ENCODE assay signal across 8 cellular contexts in genomic region chr3:160449660-160450598, GRCh38. TPM values are rescaled to one million over a fixed set of nuclear protein-coding genes. Genes with fewer than 3 reads are reported as not detected.
DNase-seq lines count a peak whose midpoint lies in the region; ATAC-seq and TF ChIP-seq lines count a peak whose summit lies in the region.

A gene with protein sequence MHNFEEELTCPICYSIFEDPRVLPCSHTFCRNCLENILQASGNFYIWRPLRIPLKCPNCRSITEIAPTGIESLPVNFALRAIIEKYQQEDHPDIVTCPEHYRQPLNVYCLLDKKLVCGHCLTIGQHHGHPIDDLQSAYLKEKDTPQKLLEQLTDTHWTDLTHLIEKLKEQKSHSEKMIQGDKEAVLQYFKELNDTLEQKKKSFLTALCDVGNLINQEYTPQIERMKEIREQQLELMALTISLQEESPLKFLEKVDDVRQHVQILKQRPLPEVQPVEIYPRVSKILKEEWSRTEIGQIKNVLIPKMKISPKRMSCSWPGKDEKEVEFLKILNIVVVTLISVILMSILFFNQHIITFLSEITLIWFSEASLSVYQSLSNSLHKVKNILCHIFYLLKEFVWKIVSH (minus strand): TSS chr3:160449786. CDS start chr3:160439183, 10,603 bp downstream.

- H3K9me3 ChIP-seq in A673 (ENCODE audit: low read depth, low read length, poor library complexity, severe bottlenecking) (no peaks in the 10 kb centered on the region), OCI-LY7 (ENCODE audit: low read length) (0 out of 2 replicates have a peak, but pooled peaks cover 5% of the 10 kb centered on the region)

- H3K27me3 ChIP-seq in A673 (replicated peaks; ENCODE audit: insufficient read depth, low read depth, low read length, poor library complexity) = no peaks in the 10 kb centered on the region

- H3K9me2 ChIP-seq in OCI-LY7 (ENCODE audit: insufficient read depth, low read length) = no peaks in the 10 kb centered on the region

- DNase-seq in A673 (ENCODE audit: low spot score) (peak; percentile 93), OCI-LY7 (ENCODE audit: low spot score) (peak; percentile 98), activated T-helper 1 cell treated with Interleukin-2 at 50 U/mL for 16 hours (ENCODE audit: low read depth) (peak; percentile 93), fibroblast of gingiva (ENCODE audit: low read depth) (peak; percentile 96), naive B cell (peak; percentile 95)
- DNase-seq in stimulated activated CD8-positive, alpha-beta memory T cell treated with anti-CD3 and anti-CD28 coated beads, Interleukin-7, amount 100 ng/mL, for 48 hours (ENCODE audit: extremely low read depth in 1 of 2, low read depth in 1 of 2) = peak; percentile 96 to 97

- H3K27ac ChIP-seq in A673 (ENCODE audit: low read depth, low read length, poor library complexity, severe bottlenecking) (peak within 1 kb of the TSS; percentile 53), OCI-LY7 (ENCODE audit: low read depth, low read length, poor library complexity, severe bottlenecking) (peak within 1 kb of the TSS; percentile 88)

- no peaks in the 10 kb centered on the region for H3K36me3 ChIP-seq in A673 (ENCODE audit: insufficient read depth, low read length, poor library complexity, severe bottlenecking)
- H3K36me3 ChIP-seq in OCI-LY7 (ENCODE audit: insufficient read depth, low read length) = peaks cover 32% of the 10 kb centered on the region

- H2AFZ ChIP-seq in OCI-LY7 (ENCODE audit: low read length) = peak within 1 kb of the TSS; percentile 83

- H3K27ac Mint-ChIP-seq in naive B cell = peak within 1 kb of the TSS; percentile 70 to 99 (median 96)

- H3K79me2 ChIP-seq in OCI-LY7 (ENCODE audit: insufficient read depth, low read depth, low read length) = peaks cover 43% of the 10 kb centered on the region

- H3K4me3 Mint-ChIP-seq in naive B cell = peak within 1 kb of the TSS; percentile 92 to 100 (median 98)

- POLR2A ChIA-PET in A673 (lab: Charles Lee; ENCODE audit: low non-redundant PET) (no interaction called here), OCI-LY7 (lab: Charles Lee) (interaction anchor here (0.5 to 2.4 kb wide), 19 partner anchors 8 to 685 kb away, joined by 3 to 14 read pairs (median 5); no protein-coding TSS in a partner anchor)

- TF ChIP-seq CTCF in A673 (conservative IDR thresholded peaks at IDR 0.05; ENCODE audit: low read depth, low read length) = 0 out of 2 replicates have a peak, but pooled peaks have one; percentile 9
- TF ChIP-seq CTCF in OCI-LY7 (conservative IDR thresholded peaks at IDR 0.05; ENCODE audit: low read length) = no peak

- BruUV-seq in A673 (replicated peaks; lab: Mats Ljungman, UMichigan) (no TSS peak), OCI-LY7 (replicated peaks; lab: Mats Ljungman, UMichigan) (no TSS peak)

- peaks cover 0 to 7% of the 10 kb centered on the region in 2 donors for H3K36me3 Mint-ChIP-seq in naive B cell

- H3K4me2 ChIP-seq in OCI-LY7 (ENCODE audit: low read length) = peak within 1 kb of the TSS; percentile 71

- CTCF ChIA-PET in A673 (lab: Charles Lee) = interaction anchor here (0.5 to 0.7 kb wide), 2 partner anchors 334 to 565 kb away, joined by 3 to 8 read pairs; no protein-coding TSS in a partner anchor
- CTCF ChIA-PET in OCI-LY7 (lab: Charles Lee; ENCODE audit: unreplicated experiment) = no interaction called here

- peaks cover 24 to 37% (median 29%) of the 10 kb centered on the region in 3 donors for H3K4me1 Mint-ChIP-seq in naive B cell

- no peaks in the 10 kb centered on the region for H4K20me1 ChIP-seq in OCI-LY7 (ENCODE audit: insufficient read depth, low read length)

- ATAC-seq in GM19023 (IDR thresholded peaks at IDR 0.05; ENCODE audit: unreplicated experiment) (peak; percentile 97), HG03280 (IDR thresholded peaks at IDR 0.05; ENCODE audit: unreplicated experiment) (peak; percentile 98), naive B cell (ENCODE audit: low read depth in 2 of 2) (peak; percentile 93 to 95)

- H3K4me3 ChIP-seq in A673 (ENCODE audit: low read depth, low read length, poor library complexity, severe bottlenecking) (peak within 1 kb of the TSS; percentile 68), OCI-LY7 (ENCODE audit: low read depth, low read length, poor library complexity, severe bottlenecking) (peak within 1 kb of the TSS; percentile 86)

- intact Hi-C loops in A673 (cut with micrococcal nuclease; ENCODE audit: unreplicated experiment) = no loop called here
- intact Hi-C loops in OCI-LY7 (cut with micrococcal nuclease; ENCODE audit: unreplicated experiment) = loop anchor here (2.0 to 10.0 kb wide), 3 partner anchors 115 to 775 kb away; partner anchors contain the start of genes KPNA4, NMD3 and PPM1L

- no peaks in the 10 kb centered on the region for H3K9me3 Mint-ChIP-seq in naive B cell

- H3K4me1 ChIP-seq in A673 (ENCODE audit: insufficient read depth, low read length, poor library complexity, severe bottlenecking) = no peaks in the 10 kb centered on the region
- peaks cover 21% of the 10 kb centered on the region for H3K4me1 ChIP-seq in OCI-LY7 (ENCODE audit: insufficient read depth, low read length, poor library complexity, severe bottlenecking)

- no peaks in the 10 kb centered on the region for H3K27me3 Mint-ChIP-seq in naive B cell

RNA-seq across cellular contexts. Expression of the gene that starts here (rescaled TPM):
- total RNA-seq in A673 (2021) (12.8 and 15.3 TPM in 2 replicates), OCI-LY7 (2022) (46.9 and 60.0 TPM in 2 replicates)
- total RNA-seq in OCI-LY7 (2014; rRNA removed; shearing (Covaris generic)) = 26.1 and 28.7 TPM in 2 replicates
- 10 to 100 TPM in 5 of 6 donors, 1 to 10 TPM in 1; 2.9 to 37.2 (median 27.4) TPM for polyA plus RNA-seq in naive B cell (ENCODE audit: low read depth in 6 of 6)

Comparison
In these comparisons a context has a peak if more than half of its experiments do, and no peak if none do; other contexts are left out.
1. Peak in every context shown above with its lines: DNase-seq, ATAC-seq, H3K4me3 ChIP-seq and H3K27ac ChIP-seq.